Comparison of ENCODE assay signal across 1 cellular context in the genomic region with DNA sequence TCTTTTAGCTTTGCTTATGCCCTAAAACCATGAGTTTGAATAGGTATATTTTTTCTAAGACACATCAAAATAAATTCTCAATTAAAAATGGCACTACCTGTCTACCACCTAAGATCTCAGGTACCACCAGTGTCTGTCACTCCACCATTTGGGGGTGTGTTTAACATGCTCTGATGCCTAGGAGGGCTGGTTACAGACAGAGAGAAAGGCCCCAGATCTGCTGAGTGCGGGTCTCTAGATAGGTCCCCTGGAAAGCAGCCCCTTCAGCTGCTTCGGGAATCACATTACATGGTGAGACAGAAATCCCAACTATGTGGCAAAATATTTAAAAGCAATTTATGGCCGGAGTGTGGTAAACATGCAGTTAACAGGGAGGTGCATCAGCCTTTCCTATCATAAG.
TF ChIP-seq lines count a peak whose summit lies in the region.

No MANE protein-coding gene starts in this region.

TF ChIP-seq in WTC11, 78 proteins besides CTCF, POLR2A, EP300 and RAD21 (continued from another document):
- TF ChIP-seq ELF4 (CRISPR knock-in tag; IDR thresholded peaks at IDR 0.05; ENCODE audit: low read depth) (no peak), IRF2 (CRISPR knock-in tag; IDR thresholded peaks at IDR 0.05; ENCODE audit: borderline replicate concordance, low read depth) (no peak), GTF2I (CRISPR knock-in tag; conservative IDR thresholded peaks at IDR 0.05) (no peak)
